3 cellular contexts compared by ENCODE assay signal in the genomic region with DNA sequence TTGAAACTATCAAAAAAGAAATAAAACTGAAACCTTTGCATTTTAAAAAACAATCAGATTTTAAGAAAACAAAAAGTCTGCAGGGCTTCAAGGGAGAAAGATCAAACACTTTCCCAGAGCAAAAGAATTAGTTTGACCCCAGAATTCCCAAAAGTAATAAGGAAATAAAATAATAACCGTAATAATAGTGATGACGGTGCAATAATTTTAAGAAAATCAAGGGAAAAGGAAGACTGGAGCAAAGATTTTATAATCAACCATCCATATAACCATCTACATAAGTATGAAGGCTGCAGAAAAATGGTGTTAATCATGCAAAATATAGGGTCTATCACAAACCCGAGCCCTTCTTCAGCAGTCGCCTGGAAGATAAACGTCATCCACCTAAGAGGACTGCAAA.
TF ChIP-seq lines count a peak whose summit lies in the region.

No MANE protein-coding gene starts in this region.

TF ChIP-seq in A549, 52 proteins besides CTCF, POLR2A, EP300 and RAD21:
- TF ChIP-seq, protein P1, sequence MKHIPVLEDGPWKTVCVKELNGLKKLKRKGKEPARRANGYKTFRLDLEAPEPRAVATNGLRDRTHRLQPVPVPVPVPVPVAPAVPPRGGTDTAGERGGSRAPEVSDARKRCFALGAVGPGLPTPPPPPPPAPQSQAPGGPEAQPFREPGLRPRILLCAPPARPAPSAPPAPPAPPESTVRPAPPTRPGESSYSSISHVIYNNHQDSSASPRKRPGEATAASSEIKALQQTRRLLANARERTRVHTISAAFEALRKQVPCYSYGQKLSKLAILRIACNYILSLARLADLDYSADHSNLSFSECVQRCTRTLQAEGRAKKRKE (CRISPR knock-in tag; IDR thresholded peaks at IDR 0.05; ENCODE audit: low read depth): no peak
- peak; percentile 57 for TF ChIP-seq MAFK (IDR thresholded peaks at IDR 0.05; ENCODE audit: partially characterized antibody)

TF ChIP-seq in IMR-90, 13 proteins besides CTCF, POLR2A, EP300 and RAD21:
- TF ChIP-seq, protein P2, sequence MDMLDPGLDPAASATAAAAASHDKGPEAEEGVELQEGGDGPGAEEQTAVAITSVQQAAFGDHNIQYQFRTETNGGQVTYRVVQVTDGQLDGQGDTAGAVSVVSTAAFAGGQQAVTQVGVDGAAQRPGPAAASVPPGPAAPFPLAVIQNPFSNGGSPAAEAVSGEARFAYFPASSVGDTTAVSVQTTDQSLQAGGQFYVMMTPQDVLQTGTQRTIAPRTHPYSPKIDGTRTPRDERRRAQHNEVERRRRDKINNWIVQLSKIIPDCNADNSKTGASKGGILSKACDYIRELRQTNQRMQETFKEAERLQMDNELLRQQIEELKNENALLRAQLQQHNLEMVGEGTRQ (IDR thresholded peaks at IDR 0.05; ENCODE audit: low read depth, low read length): no peak
- TF ChIP-seq NFE2L2 (IDR thresholded peaks at IDR 0.05; ENCODE audit: low read depth, low read length) (no peak), RCOR1 (IDR thresholded peaks at IDR 0.05; ENCODE audit: insufficient replicate concordance, low read length) (no peak), CHD1 (IDR thresholded peaks at IDR 0.05; ENCODE audit: low read depth, low read length) (no peak), MAZ (IDR thresholded peaks at IDR 0.05; ENCODE audit: borderline replicate concordance, low read depth, low read length) (no peak), MAFK (IDR thresholded peaks at IDR 0.05; ENCODE audit: low read depth, low read length) (0 out of 2 replicates have a peak, but pooled peaks have one; percentile 16)
- TF ChIP-seq, protein P3, sequence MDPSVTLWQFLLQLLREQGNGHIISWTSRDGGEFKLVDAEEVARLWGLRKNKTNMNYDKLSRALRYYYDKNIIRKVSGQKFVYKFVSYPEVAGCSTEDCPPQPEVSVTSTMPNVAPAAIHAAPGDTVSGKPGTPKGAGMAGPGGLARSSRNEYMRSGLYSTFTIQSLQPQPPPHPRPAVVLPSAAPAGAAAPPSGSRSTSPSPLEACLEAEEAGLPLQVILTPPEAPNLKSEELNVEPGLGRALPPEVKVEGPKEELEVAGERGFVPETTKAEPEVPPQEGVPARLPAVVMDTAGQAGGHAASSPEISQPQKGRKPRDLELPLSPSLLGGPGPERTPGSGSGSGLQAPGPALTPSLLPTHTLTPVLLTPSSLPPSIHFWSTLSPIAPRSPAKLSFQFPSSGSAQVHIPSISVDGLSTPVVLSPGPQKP (IDR thresholded peaks at IDR 0.05; ENCODE audit: borderline replicate concordance, low read depth, low read length): no peak

TF ChIP-seq in K562, 482 proteins besides CTCF, POLR2A, EP300 and RAD21:
- TF ChIP-seq, protein P4, sequence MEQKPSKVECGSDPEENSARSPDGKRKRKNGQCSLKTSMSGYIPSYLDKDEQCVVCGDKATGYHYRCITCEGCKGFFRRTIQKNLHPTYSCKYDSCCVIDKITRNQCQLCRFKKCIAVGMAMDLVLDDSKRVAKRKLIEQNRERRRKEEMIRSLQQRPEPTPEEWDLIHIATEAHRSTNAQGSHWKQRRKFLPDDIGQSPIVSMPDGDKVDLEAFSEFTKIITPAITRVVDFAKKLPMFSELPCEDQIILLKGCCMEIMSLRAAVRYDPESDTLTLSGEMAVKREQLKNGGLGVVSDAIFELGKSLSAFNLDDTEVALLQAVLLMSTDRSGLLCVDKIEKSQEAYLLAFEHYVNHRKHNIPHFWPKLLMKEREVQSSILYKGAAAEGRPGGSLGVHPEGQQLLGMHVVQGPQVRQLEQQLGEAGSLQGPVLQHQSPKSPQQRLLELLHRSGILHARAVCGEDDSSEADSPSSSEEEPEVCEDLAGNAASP (IDR thresholded peaks at IDR 0.05): no peak
- TF ChIP-seq ELF2 (CRISPR knock-in tag; IDR thresholded peaks at IDR 0.05) (no peak), NR2F6 (CRISPR knock-in tag; IDR thresholded peaks at IDR 0.05) (no peak), MAFF (IDR thresholded peaks at IDR 0.05; ENCODE audit: low read length) (peak; percentile 39; the same call in 1 of the 2 replicates), CBFA2T3 (IDR thresholded peaks at IDR 0.05) (no peak), MAFK (IDR thresholded peaks at IDR 0.05; ENCODE audit: low read length) (peak; percentile 17; the same call in 1 of the 2 replicates), BDP1 (IDR thresholded peaks at IDR 0.05; ENCODE audit: insufficient read depth, insufficient read length) (no peak), GTF2E2 (tag; IDR thresholded peaks at IDR 0.05) (no peak), EGR1 (conservative IDR thresholded peaks at IDR 0.05) (no peak), RBM25 (IDR thresholded peaks at IDR 0.05; ENCODE audit: low read depth, low read length, severe bottlenecking) (no peak), ZNF316 (IDR thresholded peaks at IDR 0.05) (peak; percentile 28; the same call in 1 of the 2 replicates), MXI1 (IDR thresholded peaks at IDR 0.05; ENCODE audit: low read depth, low read length) (no peak), TRIM28 (IDR thresholded peaks at IDR 0.05) (no peak), KHSRP (IDR thresholded peaks at IDR 0.05) (no peak), STAT5B (CRISPR knock-in tag; IDR thresholded peaks at IDR 0.05) (no peak), ZNF384 (IDR thresholded peaks at IDR 0.05; ENCODE audit: low read depth, low read length) (no peak)
- TF ChIP-seq, protein P5, sequence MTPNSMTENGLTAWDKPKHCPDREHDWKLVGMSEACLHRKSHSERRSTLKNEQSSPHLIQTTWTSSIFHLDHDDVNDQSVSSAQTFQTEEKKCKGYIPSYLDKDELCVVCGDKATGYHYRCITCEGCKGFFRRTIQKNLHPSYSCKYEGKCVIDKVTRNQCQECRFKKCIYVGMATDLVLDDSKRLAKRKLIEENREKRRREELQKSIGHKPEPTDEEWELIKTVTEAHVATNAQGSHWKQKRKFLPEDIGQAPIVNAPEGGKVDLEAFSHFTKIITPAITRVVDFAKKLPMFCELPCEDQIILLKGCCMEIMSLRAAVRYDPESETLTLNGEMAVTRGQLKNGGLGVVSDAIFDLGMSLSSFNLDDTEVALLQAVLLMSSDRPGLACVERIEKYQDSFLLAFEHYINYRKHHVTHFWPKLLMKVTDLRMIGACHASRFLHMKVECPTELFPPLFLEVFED (CRISPR knock-in tag; conservative IDR thresholded peaks at IDR 0.05): no peak
- TF ChIP-seq, protein P6, sequence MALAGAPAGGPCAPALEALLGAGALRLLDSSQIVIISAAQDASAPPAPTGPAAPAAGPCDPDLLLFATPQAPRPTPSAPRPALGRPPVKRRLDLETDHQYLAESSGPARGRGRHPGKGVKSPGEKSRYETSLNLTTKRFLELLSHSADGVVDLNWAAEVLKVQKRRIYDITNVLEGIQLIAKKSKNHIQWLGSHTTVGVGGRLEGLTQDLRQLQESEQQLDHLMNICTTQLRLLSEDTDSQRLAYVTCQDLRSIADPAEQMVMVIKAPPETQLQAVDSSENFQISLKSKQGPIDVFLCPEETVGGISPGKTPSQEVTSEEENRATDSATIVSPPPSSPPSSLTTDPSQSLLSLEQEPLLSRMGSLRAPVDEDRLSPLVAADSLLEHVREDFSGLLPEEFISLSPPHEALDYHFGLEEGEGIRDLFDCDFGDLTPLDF (CRISPR knock-in tag; IDR thresholded peaks at IDR 0.05): no peak
TF ChIP-seq in K562: peak in this region for 3.
